9 cellular contexts compared by ENCODE assay signal in the genomic region with DNA sequence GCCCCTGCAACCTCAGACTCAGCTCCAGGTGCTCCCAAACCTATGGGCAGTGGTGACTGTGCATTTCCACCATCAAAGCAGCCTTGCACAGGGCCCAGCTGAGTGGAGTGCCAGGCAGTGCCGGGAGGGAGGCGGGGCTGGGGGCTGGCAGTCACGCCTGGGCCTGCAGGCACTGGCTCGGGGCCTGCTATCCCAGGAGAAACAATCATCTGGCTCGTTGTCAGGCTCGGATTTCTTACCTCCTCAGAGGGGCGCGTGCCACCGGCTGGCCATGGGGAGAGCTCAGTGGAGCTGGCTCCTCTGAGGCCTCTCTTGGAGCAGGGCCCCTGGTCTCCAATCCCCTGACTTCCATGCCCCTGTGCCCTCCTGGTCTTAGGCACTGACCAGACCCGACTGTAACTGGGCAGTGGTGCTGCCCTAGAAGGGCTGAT. TPM values are rescaled to one million over a fixed set of nuclear protein-coding genes. Genes with fewer than 3 reads are reported as not detected.
A peak's percentile ranks its signal among the peaks of the same experiment; 100 is the strongest.
DNase-seq lines count a peak whose midpoint lies in the region; ATAC-seq and TF ChIP-seq lines count a peak whose summit lies in the region.
"Had no signal": no experiment of that assay in that cellular context is flagged by ENCODE, and none has a peak within 500 bp of the region (broad histone marks: within the 10 kb centered on the region; RNA-seq: fewer than 3 reads in every experiment).

No MANE protein-coding gene starts in this region.

- DNase-seq in BE2C (peak; percentile 84), NCI-H2107 (lab: John Stamatoyannopoulos, UW) (peak; percentile 76), lower lobe of right lung (peak; percentile 70), GM20000 (ENCODE audit: low spot score) (no peak)
- no peak for DNase-seq in activated T-cell treated with anti-CD3 and anti-CD28 coated beads, Interleukin-2, amount 50 U/mL, for 24 hours
- no peak for DNase-seq in activated naive CD8-positive, alpha-beta T cell treated with anti-CD3 and anti-CD28 coated beads, Interleukin-2, amount 50 U/mL, for 24 hours
- DNase-seq: T-helper 9 cell had no signal

- H3K27me3 ChIP-seq in BE2C (no peaks in the 10 kb centered on the region), lower lobe of right lung (ENCODE audit: low read depth) (no peaks in the 10 kb centered on the region)

- no peak overlapping the region for H3K27ac Mint-ChIP-seq in activated T-cell treated with anti-CD3 and anti-CD28 coated beads, Interleukin-2, amount 50 U/mL, for 24 hours
- H3K27ac Mint-ChIP-seq in activated naive CD8-positive, alpha-beta T cell treated with anti-CD3 and anti-CD28 coated beads, Interleukin-2, amount 50 U/mL, for 24 hours = no peak overlapping the region

- H3K27me3 Mint-ChIP-seq in activated T-cell treated with anti-CD3 and anti-CD28 coated beads, Interleukin-2, amount 50 U/mL, for 24 hours = no peaks in the 10 kb centered on the region
- peaks cover 2% of the 10 kb centered on the region for H3K27me3 Mint-ChIP-seq in activated naive CD8-positive, alpha-beta T cell treated with anti-CD3 and anti-CD28 coated beads, Interleukin-2, amount 50 U/mL, for 24 hours

- H3K4me3 ChIP-seq in BE2C (ENCODE audit: low read depth, low read length) (no peak overlapping the region), lower lobe of right lung (no peak overlapping the region)

- H3K36me3 Mint-ChIP-seq in activated T-cell treated with anti-CD3 and anti-CD28 coated beads, Interleukin-2, amount 50 U/mL, for 24 hours (ENCODE audit: low read depth) = peaks cover 2% of the 10 kb centered on the region
- no peaks in the 10 kb centered on the region for H3K36me3 Mint-ChIP-seq in activated naive CD8-positive, alpha-beta T cell treated with anti-CD3 and anti-CD28 coated beads, Interleukin-2, amount 50 U/mL, for 24 hours (ENCODE audit: low read depth)

- H3K9me3 Mint-ChIP-seq in activated T-cell treated with anti-CD3 and anti-CD28 coated beads, Interleukin-2, amount 50 U/mL, for 24 hours = no peaks in the 10 kb centered on the region
- H3K9me3 Mint-ChIP-seq in activated naive CD8-positive, alpha-beta T cell treated with anti-CD3 and anti-CD28 coated beads, Interleukin-2, amount 50 U/mL, for 24 hours = no peaks in the 10 kb centered on the region

- H3K9me3 ChIP-seq in BE2C (no peaks in the 10 kb centered on the region), lower lobe of right lung (no peaks in the 10 kb centered on the region)

- intact Hi-C loops in lower lobe of right lung (cut with DNase I) = no loop called here

- no peak overlapping the region for H3K4me3 Mint-ChIP-seq in activated T-cell treated with anti-CD3 and anti-CD28 coated beads, Interleukin-2, amount 50 U/mL, for 24 hours
- H3K4me3 Mint-ChIP-seq in activated naive CD8-positive, alpha-beta T cell treated with anti-CD3 and anti-CD28 coated beads, Interleukin-2, amount 50 U/mL, for 24 hours = no peak overlapping the region

- H3K4me1 ChIP-seq in BE2C = peaks cover 29% of the 10 kb centered on the region
- peaks cover 24% of the 10 kb centered on the region for H3K4me1 ChIP-seq in lower lobe of right lung

- ATAC-seq in lower lobe of right lung (peak; percentile 60 to 61), HG02588 (IDR thresholded peaks at IDR 0.05; ENCODE audit: unreplicated experiment) (no peak)
- no peak for ATAC-seq in activated naive CD8-positive, alpha-beta T cell treated with anti-CD3 and anti-CD28 coated beads, Interleukin-2, amount 50 U/mL, for 24 hours

- H3K4me1 Mint-ChIP-seq in activated T-cell treated with anti-CD3 and anti-CD28 coated beads, Interleukin-2, amount 50 U/mL, for 24 hours (ENCODE audit: low read depth) = peaks cover 5% of the 10 kb centered on the region
- peaks cover 3% of the 10 kb centered on the region for H3K4me1 Mint-ChIP-seq in activated naive CD8-positive, alpha-beta T cell treated with anti-CD3 and anti-CD28 coated beads, Interleukin-2, amount 50 U/mL, for 24 hours

- TF ChIP-seq CTCF in BE2C (IDR thresholded peaks at IDR 0.05; ENCODE audit: low read depth, low read length) = no peak
- TF ChIP-seq CTCF in lower lobe of right lung (IDR thresholded peaks at IDR 0.05) = no peak
- no peak for TF ChIP-seq CTCF in GM20000 (IDR thresholded peaks at IDR 0.05; ENCODE audit: extremely low read depth, missing control alignments)

- peak overlapping the region; percentile 65 for H3K27ac ChIP-seq in cingulate gyrus (ENCODE audit: low read depth, low read length)
- H3K27ac ChIP-seq in lower lobe of right lung = peak overlapping the region; percentile 60

- H3K36me3 ChIP-seq in BE2C (no peaks in the 10 kb centered on the region), lower lobe of right lung (no peaks in the 10 kb centered on the region)

RNA-seq across cellular contexts. Expression of gene PPP1R13B, which starts 20.2 kb away (rescaled TPM):
- 70.6 TPM for polyA plus RNA-seq in BE2C (2012; ENCODE audit: insufficient read depth, insufficient read length, low read depth)
- 60.6 TPM for total RNA-seq in lower lobe of right lung

Comparison
In these comparisons a context has a peak if more than half of its experiments do, and no peak if none do; other contexts are left out.
1. DNase-seq: peak in BE2C (single experiment), NCI-H2107 (single experiment) and lower lobe of right lung (single experiment); none in activated T-cell treated with anti-CD3 and anti-CD28 coated beads, Interleukin-2, amount 50 U/mL, for 24 hours (single experiment), activated naive CD8-positive, alpha-beta T cell treated with anti-CD3 and anti-CD28 coated beads, Interleukin-2, amount 50 U/mL, for 24 hours (single experiment) and GM20000 (single experiment).
2. ATAC-seq: peak in lower lobe of right lung (2 of 2); none in activated naive CD8-positive, alpha-beta T cell treated with anti-CD3 and anti-CD28 coated beads, Interleukin-2, amount 50 U/mL, for 24 hours (single experiment) and HG02588 (single experiment).